Comparison of ENCODE assay signal across 8 cellular contexts in genomic region chr7:96321670-96322372, GRCh38. TPM values are rescaled to one million over a fixed set of nuclear protein-coding genes. Genes with fewer than 3 reads are reported as not detected.
DNase-seq lines count a peak whose midpoint lies in the region; ATAC-seq and FAIRE-seq lines count a peak whose summit lies in the region.

TSS of gene SLC25A13 (minus strand) at chr7:96322098. CDS start at chr7:96321956, 142 bp downstream.

- DNase-seq in D341Med (ENCODE audit: low spot score) (peak; percentile 91), HTR-8/SVneo (ENCODE audit: insufficient read length, low spot score) (peak; percentile 78), OCI-M2 (lab: John Stamatoyannopoulos, UW; ENCODE audit: unreplicated experiment) (peak; percentile 25)
- peak; percentile 64 for DNase-seq in activated T-cell treated with anti-CD3 and anti-CD28 coated beads, Interleukin-2, amount 50 U/mL, for 1 hour
- DNase-seq in stimulated activated CD8-positive, alpha-beta memory T cell treated with anti-CD3 and anti-CD28 coated beads, Interleukin-7, amount 100 ng/mL, for 48 hours (ENCODE audit: extremely low read depth in 1 of 2, low read depth in 1 of 2), result peak; percentile 45 to 60

- no peaks in the 10 kb centered on the region for H3K9me3 ChIP-seq in esophagus (ENCODE audit: control insufficient read depth in 2 of 2, insufficient read depth in 1 of 2, low read depth in 1 of 2, low read length in 1 of 2)
- no peaks in the 10 kb centered on the region for H3K9me3 ChIP-seq in muscle layer of colon (ENCODE audit: low read length)

- H3K4me3 ChIP-seq in esophagus (ENCODE audit: low read depth in 1 of 2, low read length in 2 of 2) (peak within 1 kb of the TSS; percentile 76 to 92), muscle layer of colon (ENCODE audit: low read depth in 1 of 2, low read length in 2 of 2) (peak within 1 kb of the TSS; percentile 72 to 93)

- peak; percentile 73 for FAIRE-seq in HTR-8/SVneo (lab: Jason Lieb, UNC)

- H3K36me3 ChIP-seq in esophagus (ENCODE audit: control insufficient read depth in 2 of 2, insufficient read depth in 2 of 2, low read length in 1 of 2) (no peaks in the 10 kb centered on the region), muscle layer of colon (ENCODE audit: insufficient read depth, low read length) (no peaks in the 10 kb centered on the region)

- ATAC-seq in GM21367 (IDR thresholded peaks at IDR 0.05; ENCODE audit: unreplicated experiment), result peak; percentile 77

- peak within 1 kb of the TSS; percentile 55 for H3K9ac ChIP-seq in muscle layer of colon (ENCODE audit: low read length)

- H3K27ac ChIP-seq in esophagus (ENCODE audit: low read depth in 2 of 2, low read length in 1 of 2), result peak within 1 kb of the TSS; percentile 94 to 97
- peak within 1 kb of the TSS; percentile 90 for H3K27ac ChIP-seq in muscle layer of colon (ENCODE audit: low read depth, low read length)

- no peaks in the 10 kb centered on the region for H3K4me1 ChIP-seq in esophagus (ENCODE audit: control insufficient read depth in 2 of 2, insufficient read depth in 2 of 2, low read length in 1 of 2)
- H3K4me1 ChIP-seq in muscle layer of colon (ENCODE audit: insufficient read depth, low read length), result peaks cover 17% of the 10 kb centered on the region

- WGBS in esophagus, 2 donors, result 0 to 1% methylated on average over 66 of the region's 66 CpGs

- H3K27me3 ChIP-seq in esophagus (ENCODE audit: control insufficient read depth in 1 of 2, insufficient read depth in 2 of 2, low read length in 2 of 2), result no peaks in the 10 kb centered on the region
- no peaks in the 10 kb centered on the region for H3K27me3 ChIP-seq in muscle layer of colon (ENCODE audit: control insufficient read depth in 1 of 2, insufficient read depth in 2 of 2, low read length in 2 of 2)

RNA-seq across cellular contexts. Expression of gene SLC25A13, which starts in this region (rescaled TPM):
- polyA plus RNA-seq in esophagus, result 1 to 10 TPM; 4.8 to 10.0 TPM

Comparison
In these comparisons a context has a peak if more than half of its experiments do, and no peak if none do; other contexts are left out.
1. Peak in every context shown above with its lines: DNase-seq, ATAC-seq, H3K4me3 ChIP-seq and H3K27ac ChIP-seq.
2. DNase-seq: peak in every context shown above with its lines; median percentile 91 in D341Med; 78 in HTR-8/SVneo; 64 in activated T-cell treated with anti-CD3 and anti-CD28 coated beads, Interleukin-2, amount 50 U/mL, for 1 hour; 52 in stimulated activated CD8-positive, alpha-beta memory T cell treated with anti-CD3 and anti-CD28 coated beads, Interleukin-7, amount 100 ng/mL, for 48 hours; 25 in OCI-M2.